ENCODE assay signal across 9 cellular contexts in genomic region chr18:74476154-74476553, GRCh38. TPM values are rescaled to one million over a fixed set of nuclear protein-coding genes. Genes with fewer than 3 reads are reported as not detected.
DNase-seq lines count a peak whose midpoint lies in the region; ATAC-seq, FAIRE-seq and TF ChIP-seq lines count a peak whose summit lies in the region.
"Had no signal": no experiment of that assay in that cellular context is flagged by ENCODE, and none has a peak within 500 bp of the region (broad histone marks: within the 10 kb centered on the region; RNA-seq: fewer than 3 reads in every experiment).

No MANE protein-coding gene starts in this region.

- FAIRE-seq in D721Med (lab: Jason Lieb, UNC): peak; percentile 94

- no peaks in the 10 kb centered on the region for H3K27me3 ChIP-seq in neural cell (ENCODE audit: insufficient read depth, low read depth, low read length)

- TF ChIP-seq RAD21 in neural cell (conservative IDR thresholded peaks at IDR 0.05): no peak

- no peak overlapping the region for H3K9ac ChIP-seq in neural cell (ENCODE audit: low read length)

- H3K4me2 ChIP-seq in neural cell (ENCODE audit: low read length): no peak overlapping the region

- no peak overlapping the region for H3K27ac ChIP-seq in neural cell (ENCODE audit: low read length)

- no peak overlapping the region for H3K4me3 ChIP-seq in neural cell (ENCODE audit: low read length)

- no peaks in the 10 kb centered on the region for H3K36me3 ChIP-seq in neural cell (ENCODE audit: insufficient read depth, low read length)

- H4K20me1 ChIP-seq in neural cell (ENCODE audit: insufficient read depth): no peaks in the 10 kb centered on the region

- no peaks in the 10 kb centered on the region for H3K79me2 ChIP-seq in neural cell (replicated peaks; ENCODE audit: insufficient read depth, low read length)

- TF ChIP-seq CTCF in D721Med (IDR thresholded peaks at IDR 0.05; ENCODE audit: insufficient read depth, missing control alignments) (peak; percentile 54), LNCAP (IDR thresholded peaks at IDR 0.05) (peak; percentile 44; the same call in 1 of the 2 replicates), neural cell (IDR thresholded peaks at IDR 0.05; ENCODE audit: poor library complexity, severe bottlenecking) (peak; percentile 50)

- DNase-seq in D721Med (ENCODE audit: insufficient read length, low spot score) (no peak), dermis blood vessel endothelial cell (peak; percentile 24)
- DNase-seq: HCEC 1CT had no signal

- H3F3A ChIP-seq in neural cell (ENCODE audit: insufficient read depth, low read length, poor library complexity, severe bottlenecking): no peaks in the 10 kb centered on the region

- no peak for ATAC-seq in HG02884 (IDR thresholded peaks at IDR 0.05; ENCODE audit: unreplicated experiment)
- no peak for ATAC-seq in GM21786 (IDR thresholded peaks at IDR 0.05; ENCODE audit: unreplicated experiment)
- no peak for ATAC-seq in esophagus mucosa
- no peak for ATAC-seq in GM21723 (IDR thresholded peaks at IDR 0.05; ENCODE audit: unreplicated experiment)

- H3K9me2 ChIP-seq in neural cell (ENCODE audit: insufficient read depth, low read length): no peaks in the 10 kb centered on the region

- H3K9me3 ChIP-seq in neural cell (ENCODE audit: low read length): no peaks in the 10 kb centered on the region

- H2AFZ ChIP-seq in neural cell (ENCODE audit: low read depth, low read length): no peak overlapping the region

- no peak for TF ChIP-seq EP300 in neural cell (conservative IDR thresholded peaks at IDR 0.05; ENCODE audit: poor library complexity, severe bottlenecking)

TF ChIP-seq in neural cell, 6 proteins besides CTCF, POLR2A, EP300 and RAD21:
- TF ChIP-seq TAF1 (IDR thresholded peaks at IDR 0.05; ENCODE audit: low read depth) (no peak), REST (IDR thresholded peaks at IDR 0.05; ENCODE audit: borderline replicate concordance) (no peak), EZH2 (IDR thresholded peaks at IDR 0.05; ENCODE audit: borderline replicate concordance, insufficient read depth, low read length, poor library complexity, severe bottlenecking) (no peak), POLR2AphosphoS5 (IDR thresholded peaks at IDR 0.05) (no peak), MXI1 (conservative IDR thresholded peaks at IDR 0.05; ENCODE audit: poor library complexity, severe bottlenecking) (no peak), SMC3 (conservative IDR thresholded peaks at IDR 0.05; ENCODE audit: poor library complexity) (no peak)

RNA-seq across cellular contexts. Expression of gene DIPK1C, which starts 19.0 kb away (rescaled TPM):
- total RNA-seq in dermis blood vessel endothelial cell (not detected in 2 replicates), esophagus mucosa (not detected)
- not detected in 2 replicates for polyA plus RNA-seq in neural cell
- polyA minus RNA-seq in neural cell: not detected in 2 replicates

RNA-seq across cellular contexts. Expression of gene CNDP2, which starts 20.0 kb away (rescaled TPM):
- total RNA-seq in dermis blood vessel endothelial cell (124 and 161 TPM in 2 replicates), esophagus mucosa (185 TPM)
- polyA plus RNA-seq in neural cell: 29.0 and 35.7 TPM in 2 replicates
- polyA minus RNA-seq in neural cell: 35.5 and 49.2 TPM in 2 replicates

RNA-seq across cellular contexts. Expression of gene CNDP1, which starts 58.1 kb away (rescaled TPM):
- total RNA-seq in dermis blood vessel endothelial cell (not detected in 2 replicates), esophagus mucosa (not detected)
- polyA plus RNA-seq in neural cell: 0.38 and 2.1 TPM in 2 replicates
- 0.24 and 2.7 TPM in 2 replicates for polyA minus RNA-seq in neural cell
